ENCODE assay signal across 3 cellular contexts in the genomic region with DNA sequence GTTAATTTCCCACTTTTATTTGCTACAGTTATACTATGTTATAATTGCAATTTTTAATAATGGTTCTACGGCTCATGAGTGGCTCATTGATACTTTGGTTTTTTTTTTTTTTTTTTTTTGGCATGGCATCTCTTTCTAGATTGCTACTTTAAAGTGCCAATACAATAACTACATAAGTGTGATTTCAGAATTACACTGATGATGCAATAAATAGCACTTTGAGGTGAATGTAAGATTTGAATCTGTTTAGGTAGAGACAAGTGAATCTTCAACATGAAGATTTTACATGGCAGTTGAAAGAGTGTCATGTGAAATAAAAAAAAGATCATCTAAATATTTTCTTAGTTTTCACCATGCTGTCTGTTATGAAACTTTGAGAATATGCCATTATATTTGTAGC.
TF ChIP-seq lines count a peak whose summit lies in the region.

No MANE protein-coding gene starts in this region.

TF ChIP-seq in HepG2, 621 proteins besides CTCF, POLR2A, EP300 and RAD21:
- TF ChIP-seq ATF7 (IDR thresholded peaks at IDR 0.05): peak; percentile 63
- TF ChIP-seq ATF7 (CRISPR knock-in tag; IDR thresholded peaks at IDR 0.05): no peak
- TF ChIP-seq, protein P1, sequence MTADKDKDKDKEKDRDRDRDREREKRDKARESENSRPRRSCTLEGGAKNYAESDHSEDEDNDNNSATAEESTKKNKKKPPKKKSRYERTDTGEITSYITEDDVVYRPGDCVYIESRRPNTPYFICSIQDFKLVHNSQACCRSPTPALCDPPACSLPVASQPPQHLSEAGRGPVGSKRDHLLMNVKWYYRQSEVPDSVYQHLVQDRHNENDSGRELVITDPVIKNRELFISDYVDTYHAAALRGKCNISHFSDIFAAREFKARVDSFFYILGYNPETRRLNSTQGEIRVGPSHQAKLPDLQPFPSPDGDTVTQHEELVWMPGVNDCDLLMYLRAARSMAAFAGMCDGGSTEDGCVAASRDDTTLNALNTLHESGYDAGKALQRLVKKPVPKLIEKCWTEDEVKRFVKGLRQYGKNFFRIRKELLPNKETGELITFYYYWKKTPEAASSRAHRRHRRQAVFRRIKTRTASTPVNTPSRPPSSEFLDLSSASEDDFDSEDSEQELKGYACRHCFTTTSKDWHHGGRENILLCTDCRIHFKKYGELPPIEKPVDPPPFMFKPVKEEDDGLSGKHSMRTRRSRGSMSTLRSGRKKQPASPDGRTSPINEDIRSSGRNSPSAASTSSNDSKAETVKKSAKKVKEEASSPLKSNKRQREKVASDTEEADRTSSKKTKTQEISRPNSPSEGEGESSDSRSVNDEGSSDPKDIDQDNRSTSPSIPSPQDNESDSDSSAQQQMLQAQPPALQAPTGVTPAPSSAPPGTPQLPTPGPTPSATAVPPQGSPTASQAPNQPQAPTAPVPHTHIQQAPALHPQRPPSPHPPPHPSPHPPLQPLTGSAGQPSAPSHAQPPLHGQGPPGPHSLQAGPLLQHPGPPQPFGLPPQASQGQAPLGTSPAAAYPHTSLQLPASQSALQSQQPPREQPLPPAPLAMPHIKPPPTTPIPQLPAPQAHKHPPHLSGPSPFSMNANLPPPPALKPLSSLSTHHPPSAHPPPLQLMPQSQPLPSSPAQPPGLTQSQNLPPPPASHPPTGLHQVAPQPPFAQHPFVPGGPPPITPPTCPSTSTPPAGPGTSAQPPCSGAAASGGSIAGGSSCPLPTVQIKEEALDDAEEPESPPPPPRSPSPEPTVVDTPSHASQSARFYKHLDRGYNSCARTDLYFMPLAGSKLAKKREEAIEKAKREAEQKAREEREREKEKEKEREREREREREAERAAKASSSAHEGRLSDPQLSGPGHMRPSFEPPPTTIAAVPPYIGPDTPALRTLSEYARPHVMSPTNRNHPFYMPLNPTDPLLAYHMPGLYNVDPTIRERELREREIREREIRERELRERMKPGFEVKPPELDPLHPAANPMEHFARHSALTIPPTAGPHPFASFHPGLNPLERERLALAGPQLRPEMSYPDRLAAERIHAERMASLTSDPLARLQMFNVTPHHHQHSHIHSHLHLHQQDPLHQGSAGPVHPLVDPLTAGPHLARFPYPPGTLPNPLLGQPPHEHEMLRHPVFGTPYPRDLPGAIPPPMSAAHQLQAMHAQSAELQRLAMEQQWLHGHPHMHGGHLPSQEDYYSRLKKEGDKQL (CRISPR knock-in tag; IDR thresholded peaks at IDR 0.05; ENCODE audit: low read depth): no peak
- TF ChIP-seq CEBPB (IDR thresholded peaks at IDR 0.05; ENCODE audit: borderline replicate concordance, low read depth, low read length): peak; percentile 46; the same call in 1 of the 2 replicates

TF ChIP-seq in IMR-90, 13 proteins besides CTCF, POLR2A, EP300 and RAD21:
- TF ChIP-seq BHLHE40 (IDR thresholded peaks at IDR 0.05; ENCODE audit: low read depth, low read length) (no peak), CEBPB (IDR thresholded peaks at IDR 0.05; ENCODE audit: low read depth, low read length) (peak; percentile 58; the same call in 1 of the 2 replicates)
TF ChIP-seq in IMR-90: peak in this region for 1.

TF ChIP-seq in K562, 482 proteins besides CTCF, POLR2A, EP300 and RAD21:
- TF ChIP-seq BCOR (IDR thresholded peaks at IDR 0.05): no peak
- TF ChIP-seq CEBPG (CRISPR knock-in tag; IDR thresholded peaks at IDR 0.05): no peak
- TF ChIP-seq CEBPG (tag; conservative IDR thresholded peaks at IDR 0.05 in 1 of 2, IDR thresholded peaks at IDR 0.05 in 1 of 2): peak; percentile 24 to 63; a peak in 1 of 4 replicates
- TF ChIP-seq, protein P2, sequence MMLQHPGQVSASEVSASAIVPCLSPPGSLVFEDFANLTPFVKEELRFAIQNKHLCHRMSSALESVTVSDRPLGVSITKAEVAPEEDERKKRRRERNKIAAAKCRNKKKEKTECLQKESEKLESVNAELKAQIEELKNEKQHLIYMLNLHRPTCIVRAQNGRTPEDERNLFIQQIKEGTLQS (IDR thresholded peaks at IDR 0.05): peak; percentile 45; the same call in 1 of the 2 replicates
- TF ChIP-seq, protein P2 (CRISPR knock-in tag; conservative IDR thresholded peaks at IDR 0.05): no peak
